In genomic region chr2:225737556-225737955, GRCh38 we compare ENCODE assay signal across 14 cellular contexts.
DNase-seq lines count a peak whose midpoint lies in the region; ATAC-seq, FAIRE-seq and TF ChIP-seq lines count a peak whose summit lies in the region.
"Had no signal": no experiment of that assay in that cellular context is flagged by ENCODE, and none has a peak within 500 bp of the region (broad histone marks: within the 10 kb centered on the region; RNA-seq: fewer than 3 reads in every experiment).

No MANE protein-coding gene starts in this region.

- TF ChIP-seq POLR2A in H54 (IDR thresholded peaks at IDR 0.05; ENCODE audit: low read depth, low read length), result no peak

- DNase-seq in A172 (ENCODE audit: low spot score) (peak; percentile 76), H54 (ENCODE audit: insufficient read length, low spot score) (peak; percentile 26), SJSA1 (ENCODE audit: low read depth in 1 of 2, low spot score in 2 of 2) (peak in 1 of 2 experiments; percentile 67), fibroblast of lung (ENCODE audit: low read depth in 2 of 2) (peak; percentile 11 to 78), NCI-H1092 treated with DMSO at 0.1 percent for 48 hours (lab: John Stamatoyannopoulos, UW) (no peak), DMS153 treated with DMSO at 0.1 percent for 48 hours (lab: John Stamatoyannopoulos, UW; ENCODE audit: unreplicated experiment) (no peak), ecto neural progenitor cell (ENCODE audit: low spot score) (no peak)
- DNase-seq: activated CD4-positive, alpha-beta memory T cell treated with anti-CD3 and anti-CD28 coated beads, Interleukin-2, amount 10 ng/mL, durations not matched to agents 7 days and 5 days; amygdala; Caco-2; dermis blood vessel endothelial cell; NCI-H1417 had no signal

- H3K9me3 ChIP-seq in SJSA1 (replicated peaks), result no peaks in the 10 kb centered on the region
- H3K9me3 ChIP-seq in fibroblast of lung (ENCODE audit: control insufficient read depth, insufficient read depth, low read depth, low read length), result no peaks in the 10 kb centered on the region
- H3K9me3 ChIP-seq: Caco-2, suprapubic skin had no signal

- peak; percentile 93 for FAIRE-seq in H54 (lab: Jason Lieb, UNC)

- no peak overlapping the region for H3K9ac ChIP-seq in fibroblast of lung (ENCODE audit: insufficient read depth, low read length)

- TF ChIP-seq CTCF in fibroblast of lung (conservative IDR thresholded peaks at IDR 0.05 in 1 of 2, IDR thresholded peaks at IDR 0.05 in 1 of 2; ENCODE audit: low read depth in 1 of 2, low read length in 2 of 2), result no peak

- peak overlapping the region; percentile 79 for H3K27ac ChIP-seq in SJSA1
- no peak overlapping the region for H3K27ac ChIP-seq in fibroblast of lung (ENCODE audit: insufficient read depth, low read length)
- H3K27ac ChIP-seq: suprapubic skin had no signal

- no peaks in the 10 kb centered on the region for H3K36me3 ChIP-seq in SJSA1
- no peaks in the 10 kb centered on the region for H3K36me3 ChIP-seq in fibroblast of lung (ENCODE audit: control insufficient read depth, insufficient read depth, low read length)
- H3K36me3 ChIP-seq: suprapubic skin had no signal

- H4K20me1 ChIP-seq in fibroblast of lung (ENCODE audit: control insufficient read depth, extremely low read depth, insufficient read depth, low read length), result no peaks in the 10 kb centered on the region

- H3K4me1 ChIP-seq in SJSA1 (replicated peaks), result peaks cover 48% of the 10 kb centered on the region
- H3K4me1 ChIP-seq in fibroblast of lung (ENCODE audit: control insufficient read depth, extremely low read depth, insufficient read depth, low read length), result peaks cover 2% of the 10 kb centered on the region
- H3K4me1 ChIP-seq: Caco-2, suprapubic skin had no signal

- no peak overlapping the region for H2AFZ ChIP-seq in fibroblast of lung (ENCODE audit: low read length)

- no peak overlapping the region for H3K4me2 ChIP-seq in fibroblast of lung (ENCODE audit: extremely low read depth, insufficient read depth, low read length)

- no peaks in the 10 kb centered on the region for H3K27me3 ChIP-seq in SJSA1 (replicated peaks)
- no peaks in the 10 kb centered on the region for H3K27me3 ChIP-seq in fibroblast of lung (ENCODE audit: control insufficient read depth, insufficient read depth, low read length)
- H3K27me3 ChIP-seq: suprapubic skin had no signal

- ATAC-seq in GM21717 (IDR thresholded peaks at IDR 0.05; ENCODE audit: unreplicated experiment), result no peak

- H3K79me2 ChIP-seq in fibroblast of lung (ENCODE audit: control insufficient read depth, insufficient read depth, low read length), result no peaks in the 10 kb centered on the region

- H3K4me3 ChIP-seq in SJSA1, result no peak overlapping the region
- H3K4me3 ChIP-seq in fibroblast of lung (replicated peaks in 1 of 4; ENCODE audit: control extremely low read depth in 1 of 4, insufficient read depth in 1 of 4, low read depth in 3 of 4, low read length in 4 of 4), result no peak overlapping the region
- H3K4me3 ChIP-seq: suprapubic skin had no signal

Comparison
In these comparisons a context has a peak if more than half of its experiments do, and no peak if none do; other contexts are left out.
1. DNase-seq: peak in A172 (single experiment), H54 (single experiment) and fibroblast of lung (2 of 2); none in NCI-H1092 treated with DMSO at 0.1 percent for 48 hours (single experiment), DMS153 treated with DMSO at 0.1 percent for 48 hours (single experiment) and ecto neural progenitor cell (single experiment).